ENCODE assay signal across 2 cellular contexts in the genomic region with DNA sequence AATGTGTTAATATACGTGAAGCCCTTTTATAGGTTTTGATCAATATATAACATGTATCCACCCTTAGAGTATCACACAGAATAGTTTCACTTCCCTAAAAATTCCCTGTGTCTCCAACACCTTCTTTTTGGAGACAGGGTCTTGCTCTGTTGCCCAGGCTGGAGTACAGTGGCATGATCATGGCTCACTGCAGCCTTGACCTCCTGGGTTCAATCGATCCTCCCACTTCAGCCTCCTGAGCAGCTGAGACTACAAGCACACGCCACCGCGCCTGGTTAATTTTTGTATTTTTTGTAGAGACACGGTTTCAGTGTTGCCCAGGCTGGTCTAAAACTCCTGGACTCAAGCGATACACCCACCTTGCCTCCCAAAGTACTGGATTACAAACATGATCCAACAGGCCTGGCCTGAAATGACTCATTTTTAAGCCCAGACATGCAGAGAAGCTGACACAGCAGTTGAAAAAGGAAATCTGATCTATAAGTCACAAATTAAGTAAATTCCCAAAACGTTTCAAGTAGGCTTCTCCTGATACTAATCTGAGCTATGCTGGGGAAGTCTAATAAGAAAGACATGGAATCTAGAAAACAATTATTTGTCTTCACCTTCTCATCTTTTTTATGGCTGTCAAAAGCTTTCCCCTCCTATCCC.
TF ChIP-seq lines count a peak whose summit lies in the region.

No MANE protein-coding gene starts in this region.

TF ChIP-seq in GM12891, 5 proteins besides CTCF, POLR2A, EP300 and RAD21:
- TF ChIP-seq TAF1 (IDR thresholded peaks at IDR 0.05; ENCODE audit: low read depth, low read length) (no peak), SPI1 (IDR thresholded peaks at IDR 0.05; ENCODE audit: low read depth, low read length) (peak; percentile 51), PAX5 (IDR thresholded peaks at IDR 0.05; ENCODE audit: insufficient read depth, low read length, severe bottlenecking) (no peak), POLR2AphosphoS5 (IDR thresholded peaks at IDR 0.05; ENCODE audit: low read depth, low read length) (no peak), POU2F2 (IDR thresholded peaks at IDR 0.05; ENCODE audit: low read depth, low read length) (no peak)

TF ChIP-seq in endothelial cell of umbilical vein, 7 proteins besides CTCF, POLR2A, EP300 and RAD21:
- TF ChIP-seq FOS (IDR thresholded peaks at IDR 0.05; ENCODE audit: borderline replicate concordance, insufficient read depth, low read length), result peak; percentile 18
- TF ChIP-seq EZH2 (IDR thresholded peaks at IDR 0.05; ENCODE audit: borderline replicate concordance, low read depth, low read length, severe bottlenecking), result no peak
